In the genomic region with DNA sequence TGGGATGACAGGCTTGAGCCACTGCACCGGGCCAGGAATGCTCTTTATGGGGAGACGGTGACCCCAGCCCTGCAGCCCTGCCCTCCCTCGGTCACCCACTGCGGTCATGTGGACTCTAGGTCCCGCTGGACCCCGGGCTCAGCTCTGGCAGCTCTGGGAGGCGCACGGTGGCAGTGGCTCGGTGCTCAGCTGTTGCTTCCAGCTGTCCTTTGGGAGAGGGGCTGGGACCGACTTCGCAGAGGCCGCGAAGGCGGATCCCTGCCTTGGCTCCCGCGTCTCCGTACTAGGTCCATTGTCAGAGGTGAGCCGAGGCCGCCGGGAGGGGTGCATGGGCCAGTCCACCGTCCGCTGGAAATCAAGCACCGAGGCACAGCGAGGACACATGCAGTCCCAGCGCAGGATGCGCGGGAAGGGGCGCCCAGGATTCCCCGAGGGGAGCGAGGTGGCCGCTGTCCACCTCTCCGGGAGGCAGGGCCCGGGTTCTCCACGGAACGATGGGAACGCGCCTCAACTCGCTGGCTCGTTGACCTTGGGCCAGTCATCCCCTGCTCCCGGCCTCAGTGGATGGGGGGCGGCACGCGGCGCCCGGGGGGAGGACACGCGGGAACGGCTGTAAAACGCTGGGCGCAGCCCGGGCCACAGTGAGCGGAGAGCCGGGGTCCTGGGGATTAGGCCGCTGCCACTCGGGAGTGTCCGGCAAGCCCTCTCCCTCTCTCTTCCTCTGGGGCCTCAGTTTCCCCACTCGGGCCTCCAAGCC, we compare ENCODE assay signal across 9 cellular contexts. TPM values are rescaled to one million over a fixed set of nuclear protein-coding genes. Genes with fewer than 3 reads are reported as not detected.
DNase-seq lines count a peak whose midpoint lies in the region; ATAC-seq and TF ChIP-seq lines count a peak whose summit lies in the region.
"Had no signal": no experiment of that assay in that cellular context is flagged by ENCODE, and none has a peak within 500 bp of the region (broad histone marks: within the 10 kb centered on the region; RNA-seq: fewer than 3 reads in every experiment).

No MANE protein-coding gene starts in this region.

- H3K27me3 ChIP-seq in BE2C (no peaks in the 10 kb centered on the region), NT2/D1 (ENCODE audit: insufficient read depth, insufficient read length) (peaks cover 5% of the 10 kb centered on the region), esophagus squamous epithelium (peaks cover 0 to 18% (median 0%) of the 10 kb centered on the region in 4 donors), neural progenitor cell (peaks cover 47% of the 10 kb centered on the region)

- ATAC-seq in GM21723 (IDR thresholded peaks at IDR 0.05; ENCODE audit: unreplicated experiment) (no peak), HG03095 (IDR thresholded peaks at IDR 0.05; ENCODE audit: unreplicated experiment) (no peak)

- H3K4me1 Mint-ChIP-seq in neural progenitor cell, result peaks cover 8% of the 10 kb centered on the region

- H3K27ac ChIP-seq in esophagus squamous epithelium (peak overlapping the region; percentile 65 to 79 (median 75)), neural progenitor cell (no peak overlapping the region)

- no peak for DNase-seq in BE2C
- no peak for DNase-seq in NT2/D1 (ENCODE audit: low read depth, low spot score)
- no peak for DNase-seq in esophagus squamous epithelium (lab: John Stamatoyannopoulos, UW)
- peak; percentile 28 for DNase-seq in neural progenitor cell (ENCODE audit: low spot score)
- no peak for DNase-seq in NCI-H2227 (lab: John Stamatoyannopoulos, UW; ENCODE audit: unreplicated experiment)
- no peak for DNase-seq in NCI-H2171 (lab: John Stamatoyannopoulos, UW)
- DNase-seq: NCI-H2227 treated with DMSO at 0.1 percent for 48 hours had no signal

- no peak for TF ChIP-seq POLR2A in esophagus squamous epithelium (IDR thresholded peaks at IDR 0.05)

- H3K27ac Mint-ChIP-seq in neural progenitor cell, result no peak overlapping the region

- H3K4me2 ChIP-seq in neural progenitor cell, result peak overlapping the region; percentile 82

- peak overlapping the region; percentile 89 for H2AFZ ChIP-seq in neural progenitor cell (replicated peaks)

- H3F3A ChIP-seq in neural progenitor cell (ENCODE audit: low read depth), result peaks cover 4% of the 10 kb centered on the region

- peaks cover 10% of the 10 kb centered on the region for H3K27me3 Mint-ChIP-seq in neural progenitor cell (ENCODE audit: insufficient read depth, low read depth)

- TF ChIP-seq CTCF in BE2C (IDR thresholded peaks at IDR 0.05; ENCODE audit: low read depth, low read length) (no peak), esophagus squamous epithelium (IDR thresholded peaks at IDR 0.05) (no peak), neural progenitor cell (IDR thresholded peaks at IDR 0.05) (no peak)

- peaks cover 3% of the 10 kb centered on the region for H4K20me1 ChIP-seq in neural progenitor cell (ENCODE audit: low read depth)

- H3K79me2 ChIP-seq in neural progenitor cell (ENCODE audit: low read depth), result no peaks in the 10 kb centered on the region

- H3K9ac ChIP-seq in NT2/D1 (ENCODE audit: insufficient read length, low read depth) (peak overlapping the region; percentile 52), neural progenitor cell (no peak overlapping the region)

- H3K9me3 ChIP-seq in BE2C (no peaks in the 10 kb centered on the region), NT2/D1 (ENCODE audit: insufficient read depth, low read length) (no peaks in the 10 kb centered on the region), esophagus squamous epithelium (no peaks in the 10 kb centered on the region), neural progenitor cell (ENCODE audit: low read depth) (no peaks in the 10 kb centered on the region)

- WGBS in esophagus squamous epithelium, 2 donors, result 90% methylated on average over 4 of the region's 57 CpGs; no CpG with 5 or more reads in 1 of the 2 donors

- H3K36me3 Mint-ChIP-seq in neural progenitor cell, result no peaks in the 10 kb centered on the region

- peak overlapping the region; percentile 41 for H3K4me3 Mint-ChIP-seq in neural progenitor cell

- H3K36me3 ChIP-seq in BE2C, result no peaks in the 10 kb centered on the region
- H3K36me3 ChIP-seq in NT2/D1 (ENCODE audit: insufficient read depth, insufficient read length, low read length), result peaks cover 31% of the 10 kb centered on the region
- peaks cover 0 to 12% (median 0%) of the 10 kb centered on the region in 3 donors for H3K36me3 ChIP-seq in esophagus squamous epithelium
- no peaks in the 10 kb centered on the region for H3K36me3 ChIP-seq in neural progenitor cell

- H3K4me3 ChIP-seq in BE2C (ENCODE audit: low read depth, low read length) (peak overlapping the region; percentile 58), NT2/D1 (ENCODE audit: insufficient read length, low read depth) (peak overlapping the region; percentile 70), esophagus squamous epithelium (peak overlapping the region; percentile 62 to 86 (median 76)), neural progenitor cell (peak overlapping the region; percentile 67)

- intact Hi-C loops in esophagus squamous epithelium (cut with DNase I), result no loop called here

- no peaks in the 10 kb centered on the region for H3K9me3 Mint-ChIP-seq in neural progenitor cell

- no peaks in the 10 kb centered on the region for H3K4me1 ChIP-seq in BE2C
- peaks cover 17% of the 10 kb centered on the region for H3K4me1 ChIP-seq in NT2/D1 (ENCODE audit: insufficient read depth, insufficient read length)
- peaks cover 22 to 39% (median 25%) of the 10 kb centered on the region in 3 donors for H3K4me1 ChIP-seq in esophagus squamous epithelium
- peaks cover 6% of the 10 kb centered on the region for H3K4me1 ChIP-seq in neural progenitor cell

RNA-seq across cellular contexts. Expression of gene GBGT1, which starts 0.7 kb away (rescaled TPM):
- 7.4 TPM for polyA plus RNA-seq in BE2C (2012; ENCODE audit: insufficient read depth, insufficient read length, low read depth)
- 1 to 10 TPM; 3.0 to 8.8 (median 3.8) TPM for total RNA-seq in esophagus squamous epithelium
- 2.0 and 3.0 TPM in 2 replicates for total RNA-seq in neural progenitor cell (ENCODE audit: low replicate concordance)

RNA-seq across cellular contexts. Expression of gene RALGDS, which starts 41.9 kb away (rescaled TPM):
- polyA plus RNA-seq in BE2C (2012; ENCODE audit: insufficient read depth, insufficient read length, low read depth), result 327 TPM
- total RNA-seq in esophagus squamous epithelium, result 10 to 100 TPM; 53.4 to 71.1 (median 55.3) TPM
- total RNA-seq in neural progenitor cell (ENCODE audit: low replicate concordance), result 24.1 and 58.8 TPM in 2 replicates

RNA-seq across cellular contexts. Expression of gene OBP2B, which starts 46.1 kb away (rescaled TPM):
- polyA plus RNA-seq in BE2C (2012; ENCODE audit: insufficient read depth, insufficient read length, low read depth), result not detected
- total RNA-seq in esophagus squamous epithelium (not detected), neural progenitor cell (ENCODE audit: low replicate concordance) (not detected in 2 replicates)
